12 cellular contexts compared by ENCODE assay signal in genomic region chr14:104940526-104941150, GRCh38. TPM values are rescaled to one million over a fixed set of nuclear protein-coding genes. Genes with fewer than 3 reads are reported as not detected.
DNase-seq lines count a peak whose midpoint lies in the region; ATAC-seq and TF ChIP-seq lines count a peak whose summit lies in the region.
"Had no signal": no experiment of that assay in that cellular context is flagged by ENCODE, and none has a peak within 500 bp of the region (broad histone marks: within the 10 kb centered on the region; RNA-seq: fewer than 3 reads in every experiment).

No MANE protein-coding gene starts in this region.

- no peak for TF ChIP-seq CTCF in GM13977 (IDR thresholded peaks at IDR 0.05; ENCODE audit: extremely low read depth, insufficient read depth, missing control alignments)
- no peak for TF ChIP-seq CTCF in activated B cell treated with CpG ODN at 0.5 μM for 24 hours (IDR thresholded peaks at IDR 0.05)

- POLR2A ChIA-PET in activated B cell treated with CpG ODN at 0.5 μM for 24 hours (lab: Charles Lee): no interaction called here
- POLR2A ChIA-PET in activated CD4-positive, alpha-beta T cell treated with anti-CD3 and anti-CD28 coated beads for 36 hours (lab: Charles Lee): no interaction called here

- no peaks in the 10 kb centered on the region for H3K27me3 Mint-ChIP-seq in activated B cell treated with CpG ODN at 0.5 μM for 24 hours
- H3K27me3 Mint-ChIP-seq in activated CD4-positive, alpha-beta T cell treated with anti-CD3 and anti-CD28 coated beads for 36 hours: peaks cover 3% of the 10 kb centered on the region

- no peak overlapping the region for H3K4me3 Mint-ChIP-seq in activated B cell treated with CpG ODN at 0.5 μM for 24 hours
- no peak overlapping the region for H3K4me3 Mint-ChIP-seq in activated CD4-positive, alpha-beta T cell treated with anti-CD3 and anti-CD28 coated beads for 36 hours

- peak; percentile 12 for DNase-seq in AG20443 (ENCODE audit: low spot score)
- peak; percentile 11 for DNase-seq in GM13977 (ENCODE audit: low spot score)
- DNase-seq in activated B cell treated with CpG ODN at 0.5 μM for 24 hours: peak; percentile 14
- DNase-seq in left kidney (ENCODE audit: low read depth, low spot score): peak; percentile 46
- no peak for DNase-seq in activated CD4-positive, alpha-beta T cell treated with anti-CD3 and anti-CD28 coated beads for 36 hours
- DNase-seq in RPMI8226: no peak
- DNase-seq: MG63, mucosa of descending colon, NCI-H510A treated with DMSO at 0.1 percent for 48 hours, retina had no signal

- no peak overlapping the region for H3K27ac Mint-ChIP-seq in activated B cell treated with CpG ODN at 0.5 μM for 24 hours
- no peak overlapping the region for H3K27ac Mint-ChIP-seq in activated CD4-positive, alpha-beta T cell treated with anti-CD3 and anti-CD28 coated beads for 36 hours

- H3K9me3 Mint-ChIP-seq in activated B cell treated with CpG ODN at 0.5 μM for 24 hours: no peaks in the 10 kb centered on the region
- no peaks in the 10 kb centered on the region for H3K9me3 Mint-ChIP-seq in activated CD4-positive, alpha-beta T cell treated with anti-CD3 and anti-CD28 coated beads for 36 hours (ENCODE audit: low read depth)

- peaks cover 4% of the 10 kb centered on the region for H3K36me3 Mint-ChIP-seq in activated B cell treated with CpG ODN at 0.5 μM for 24 hours (ENCODE audit: low read depth)
- no peaks in the 10 kb centered on the region for H3K36me3 Mint-ChIP-seq in activated CD4-positive, alpha-beta T cell treated with anti-CD3 and anti-CD28 coated beads for 36 hours (ENCODE audit: low read depth)

- H3K4me1 Mint-ChIP-seq in activated B cell treated with CpG ODN at 0.5 μM for 24 hours: no peaks in the 10 kb centered on the region
- H3K4me1 Mint-ChIP-seq in activated CD4-positive, alpha-beta T cell treated with anti-CD3 and anti-CD28 coated beads for 36 hours: no peaks in the 10 kb centered on the region

- intact Hi-C loops in activated B cell treated with CpG ODN at 0.5 μM for 24 hours (cut with micrococcal nuclease): no loop called here
- intact Hi-C loops in activated CD4-positive, alpha-beta T cell treated with anti-CD3 and anti-CD28 coated beads for 36 hours (cut with DNase I, micrococcal nuclease): no loop called here

- CTCF ChIA-PET in activated B cell treated with CpG ODN at 0.5 μM for 24 hours (lab: Charles Lee): interaction anchor here (0.8 kb wide), 1 partner anchor 42 kb away, joined by 5 read pairs; no protein-coding TSS in a partner anchor
- CTCF ChIA-PET in activated CD4-positive, alpha-beta T cell treated with anti-CD3 and anti-CD28 coated beads for 36 hours (lab: Charles Lee): interaction anchor here (1.1 kb wide), 1 partner anchor 412 kb away, joined by 3 read pairs; no protein-coding TSS in a partner anchor

- ATAC-seq in activated B cell treated with CpG ODN at 0.5 μM for 24 hours (ENCODE audit: low read depth): no peak
- ATAC-seq in GM18511 (IDR thresholded peaks at IDR 0.05; ENCODE audit: unreplicated experiment): no peak
- ATAC-seq in activated CD4-positive, alpha-beta T cell treated with anti-CD3 and anti-CD28 coated beads for 36 hours: no peak
- ATAC-seq: mucosa of descending colon had no signal

- in situ Hi-C loops in GM13977 (cut with MboI; ENCODE audit: low pct_unique_long_range_greater_than_20kb, low sequenced_read_pairs, unreplicated experiment): no loop called here

RNA-seq across cellular contexts. Expression of gene PLD4, which starts 16.0 kb away (rescaled TPM):
- 458 and 473 TPM in 2 replicates for total RNA-seq in activated B cell treated with CpG ODN at 0.5 μM for 24 hours
- total RNA-seq in activated CD4-positive, alpha-beta T cell treated with anti-CD3 and anti-CD28 coated beads for 36 hours: not detected
- total RNA-seq: ascending aorta had no signal

RNA-seq across cellular contexts. Expression of gene AHNAK2, which starts 37.5 kb away (rescaled TPM):
- total RNA-seq in activated B cell treated with CpG ODN at 0.5 μM for 24 hours: not detected in 2 replicates
- total RNA-seq in activated CD4-positive, alpha-beta T cell treated with anti-CD3 and anti-CD28 coated beads for 36 hours: under 1 TPM; 0.07 to 0.11 TPM

RNA-seq across cellular contexts. Expression of gene CLBA1, which starts 45.0 kb away (rescaled TPM):
- total RNA-seq in activated B cell treated with CpG ODN at 0.5 μM for 24 hours: 2.7 and 3.9 TPM in 2 replicates
- 1 to 10 TPM; 1.1 to 1.9 TPM for total RNA-seq in activated CD4-positive, alpha-beta T cell treated with anti-CD3 and anti-CD28 coated beads for 36 hours

Comparison
In these comparisons a context has a peak if more than half of its experiments do, and no peak if none do; other contexts are left out.
1. DNase-seq: peak in AG20443 (single experiment), GM13977 (single experiment), activated B cell treated with CpG ODN at 0.5 μM for 24 hours (single experiment) and left kidney (single experiment); none in activated CD4-positive, alpha-beta T cell treated with anti-CD3 and anti-CD28 coated beads for 36 hours (single experiment) and RPMI8226 (single experiment).
2. RNA of gene PLD4, which starts 16.0 kb away (total RNA-seq): 458 to 473 TPM in activated B cell treated with CpG ODN at 0.5 μM for 24 hours; not detected in activated CD4-positive, alpha-beta T cell treated with anti-CD3 and anti-CD28 coated beads for 36 hours; every median in the first group is over 100 times any median in the second.